ENCODE assay signal across 8 cellular contexts in the genomic region with DNA sequence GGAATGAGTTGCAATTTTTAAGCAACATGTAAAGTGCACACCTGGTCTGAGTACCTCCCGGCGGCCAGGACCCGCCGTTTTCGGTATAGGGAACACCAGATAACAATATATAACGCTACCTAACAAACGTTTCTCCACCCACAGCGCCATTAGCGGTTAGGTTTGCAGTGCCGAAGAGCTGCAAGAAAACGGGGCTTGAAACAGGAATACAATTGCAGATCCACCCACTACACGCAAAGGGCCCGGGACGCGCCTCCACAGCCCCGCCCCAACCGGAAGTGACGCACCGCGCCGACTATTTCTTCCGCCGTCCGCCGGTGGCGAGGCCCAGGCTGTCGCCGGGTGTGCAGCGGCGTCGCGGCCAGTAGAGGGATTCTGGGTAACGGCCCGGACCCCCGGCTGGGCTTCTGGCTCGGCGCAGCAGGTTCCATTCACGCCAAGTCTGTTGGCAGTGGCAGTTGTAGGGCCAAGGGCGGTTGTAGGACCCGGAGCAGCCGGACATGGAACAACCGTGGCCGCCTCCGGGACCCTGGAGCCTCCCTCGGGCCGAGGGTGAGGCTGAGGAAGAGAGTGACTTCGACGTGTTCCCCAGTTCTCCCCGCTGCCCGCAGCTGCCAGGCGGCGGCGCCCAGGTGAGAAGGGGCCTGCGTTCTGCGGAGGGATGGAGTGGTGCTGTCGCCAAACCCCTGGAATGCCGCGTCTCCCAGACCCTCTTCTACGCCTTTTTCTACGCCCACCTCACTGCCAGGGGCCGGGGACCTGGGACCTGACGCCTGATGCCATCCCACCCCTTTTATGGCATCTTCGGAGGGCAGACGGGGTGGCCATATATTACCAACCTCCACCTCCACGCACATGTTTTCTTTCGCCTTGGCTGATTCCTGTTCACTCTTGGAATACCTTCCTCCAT. TPM values are rescaled to one million over a fixed set of nuclear protein-coding genes. Genes with fewer than 3 reads are reported as not detected.
DNase-seq lines count a peak whose midpoint lies in the region; ATAC-seq, FAIRE-seq and TF ChIP-seq lines count a peak whose summit lies in the region.

A gene (plus strand): TSS at position 302 of the 910 bp plus-strand sequence. CDS start 199 bp downstream, at position 501.

- H3T11ph ChIP-seq in H9 (ENCODE audit: low read length) = no peak within 1 kb of the TSS

- H3K56ac ChIP-seq in H9 (ENCODE audit: insufficient read length, low read depth, low read length) = peak within 1 kb of the TSS; percentile 82

- H3K14ac ChIP-seq in H9 (ENCODE audit: insufficient read depth, low read length) = peak within 1 kb of the TSS; percentile 51

- H3K27ac ChIP-seq in H9 (ENCODE audit: insufficient read length, low read depth, low read length) (peak within 1 kb of the TSS; percentile 96), foreskin keratinocyte (peak within 1 kb of the TSS; percentile 91), neural progenitor cell (peak within 1 kb of the TSS; percentile 91), subcutaneous abdominal adipose tissue (ENCODE audit: low read depth, low read length) (peak within 1 kb of the TSS; percentile 97)

- no peak within 1 kb of the TSS for H4K8ac ChIP-seq in H9 (replicated peaks; ENCODE audit: insufficient read length, low read depth, low read length)

- peak within 1 kb of the TSS; percentile 93 for H3K4me2 ChIP-seq in H9 (ENCODE audit: insufficient read depth, insufficient read length, low read length)
- peak within 1 kb of the TSS; percentile 94 for H3K4me2 ChIP-seq in neural progenitor cell

- H3K4me1 ChIP-seq in H9 (ENCODE audit: insufficient read depth, low read length) (no peaks in the 10 kb centered on the region; the same call in 1 of the 2 replicates), foreskin keratinocyte (peaks cover 15% of the 10 kb centered on the region), neural progenitor cell (peaks cover 7% of the 10 kb centered on the region), subcutaneous abdominal adipose tissue (ENCODE audit: control insufficient read depth in 5 of 5, insufficient read depth in 5 of 5, low read length in 5 of 5) (peaks cover 4 to 29% (median 22%) of the 10 kb centered on the region in 5 donors)

- H3K79me2 ChIP-seq in H9 (ENCODE audit: insufficient read depth, low read length) = peaks cover 8% of the 10 kb centered on the region; the same call in 1 of the 2 replicates
- peaks cover 42% of the 10 kb centered on the region for H3K79me2 ChIP-seq in neural progenitor cell (ENCODE audit: low read depth)

- no peak within 1 kb of the TSS for H2BK20ac ChIP-seq in H9 (ENCODE audit: low read depth, low read length, poor library complexity, severe bottlenecking)

- peaks cover 19% of the 10 kb centered on the region for H3F3A ChIP-seq in neural progenitor cell (ENCODE audit: low read depth)

- peak within 1 kb of the TSS; percentile 78 for H2BK5ac ChIP-seq in H9 (ENCODE audit: insufficient read length, low read length)

- no peaks in the 10 kb centered on the region for H3K9me3 ChIP-seq in H9 (ENCODE audit: control insufficient read depth, low read depth, low read length)
- H3K9me3 ChIP-seq in MG63 = no peaks in the 10 kb centered on the region
- H3K9me3 ChIP-seq in neural progenitor cell (ENCODE audit: low read depth) = no peaks in the 10 kb centered on the region
- H3K9me3 ChIP-seq in subcutaneous abdominal adipose tissue (ENCODE audit: control insufficient read depth in 5 of 5, low read length in 5 of 5) = no peaks in the 10 kb centered on the region

- H3K4me3 Mint-ChIP-seq in H9 (no peak within 1 kb of the TSS), neural progenitor cell (no peak within 1 kb of the TSS)

- H2AK5ac ChIP-seq in H9 (ENCODE audit: insufficient read length, low read length) = no peak within 1 kb of the TSS

- TF ChIP-seq CTCF in H9 (conservative IDR thresholded peaks at IDR 0.05) = peak; percentile 68
- peak; percentile 65 for TF ChIP-seq CTCF in foreskin keratinocyte (conservative IDR thresholded peaks at IDR 0.05)
- TF ChIP-seq CTCF in neural progenitor cell (IDR thresholded peaks at IDR 0.05) = peak; percentile 65

- peak; percentile 97 for ATAC-seq in foreskin keratinocyte

- H3K36me3 Mint-ChIP-seq in H9 (ENCODE audit: insufficient read depth in 1 of 3, low read depth in 3 of 3) (no peaks in the 10 kb centered on the region; a peak in 1 of 7 replicates), neural progenitor cell (no peaks in the 10 kb centered on the region)

- H2BK12ac ChIP-seq in H9 (ENCODE audit: insufficient read length, low read depth, low read length) = no peak within 1 kb of the TSS

- H3K23ac ChIP-seq in H9 (ENCODE audit: insufficient read length, low read depth, low read length) = no peak within 1 kb of the TSS

- peak within 1 kb of the TSS; percentile 87 for H3K18ac ChIP-seq in H9 (ENCODE audit: insufficient read length, low read depth, low read length)

- no CpG with 5 or more reads among the region's 66 CpGs for WGBS in H9 (ENCODE audit: extremely low coverage, insufficient read length, low lambda C conversion rate)

- H3K4me3 ChIP-seq in MG63 (peak within 1 kb of the TSS; percentile 63), neural progenitor cell (peak within 1 kb of the TSS; percentile 80), subcutaneous abdominal adipose tissue (ENCODE audit: low read depth in 1 of 5, low read length in 5 of 5) (peak within 1 kb of the TSS; percentile 82 to 97 (median 92))

- no peak within 1 kb of the TSS for H2BK15ac ChIP-seq in H9 (ENCODE audit: low read depth, low read length)

- H3K36me3 ChIP-seq in MG63 (no peaks in the 10 kb centered on the region), neural progenitor cell (no peaks in the 10 kb centered on the region), subcutaneous abdominal adipose tissue (ENCODE audit: control insufficient read depth in 5 of 5, insufficient read depth in 5 of 5, low read length in 5 of 5) (no peaks in the 10 kb centered on the region)

- H3K27me3 Mint-ChIP-seq in H9 (ENCODE audit: low read depth) (no peaks in the 10 kb centered on the region; the same call in 1 of the 2 replicates), neural progenitor cell (ENCODE audit: insufficient read depth, low read depth) (no peaks in the 10 kb centered on the region)

- H4K91ac ChIP-seq in H9 (ENCODE audit: insufficient read length, low read depth, low read length) = no peak within 1 kb of the TSS

- peaks cover 9% of the 10 kb centered on the region for H3K23me2 ChIP-seq in H9 (ENCODE audit: insufficient read length, low read depth, low read length, poor library complexity, severe bottlenecking)

- H4K20me1 ChIP-seq in H9 (ENCODE audit: control insufficient read depth, insufficient read depth, insufficient read length) = no peaks in the 10 kb centered on the region
- H4K20me1 ChIP-seq in neural progenitor cell (ENCODE audit: low read depth) = peaks cover 7% of the 10 kb centered on the region

- DNase-seq in H9 (peak; percentile 97), MG63 (peak; percentile 89), SHP77 treated with DMSO at 0.1 percent for 48 hours (lab: John Stamatoyannopoulos, UW) (peak; percentile 65), activated gamma-delta T cell (lab: John Stamatoyannopoulos, UW) (peak; percentile 98), foreskin keratinocyte (peak; percentile 81 to 89), neural progenitor cell (ENCODE audit: low spot score) (peak; percentile 97)

- peak within 1 kb of the TSS; percentile 54 for H2BK120ac ChIP-seq in H9 (ENCODE audit: low read depth, low read length, poor library complexity, severe bottlenecking)

- peak; percentile 97 for FAIRE-seq in G401.6 (lab: Jason Lieb, UNC)

- H2AFZ ChIP-seq in H9 (ENCODE audit: low read length) = peak within 1 kb of the TSS; percentile 49
- H2AFZ ChIP-seq in neural progenitor cell (replicated peaks) = peak within 1 kb of the TSS; percentile 87

- peak within 1 kb of the TSS; percentile 89 for H3K9ac ChIP-seq in H9 (ENCODE audit: extremely low read depth, insufficient read length, low read length)
- H3K9ac ChIP-seq in neural progenitor cell = peak within 1 kb of the TSS; percentile 76
- peak within 1 kb of the TSS; percentile 93 to 96 (median 95) for H3K9ac ChIP-seq in subcutaneous abdominal adipose tissue (ENCODE audit: low read length in 5 of 5)

- H3K9me3 Mint-ChIP-seq in H9 = no peaks in the 10 kb centered on the region
- H3K9me3 Mint-ChIP-seq in neural progenitor cell = no peaks in the 10 kb centered on the region

- no peaks in the 10 kb centered on the region for H3K79me1 ChIP-seq in H9 (ENCODE audit: insufficient read depth, low read depth, low read length, poor library complexity, severe bottlenecking)

- no peak within 1 kb of the TSS for H3K27ac Mint-ChIP-seq in H9
- H3K27ac Mint-ChIP-seq in neural progenitor cell = no peak within 1 kb of the TSS

- H3K27me3 ChIP-seq in H9 (ENCODE audit: insufficient read depth, low read length) = no peaks in the 10 kb centered on the region
- H3K27me3 ChIP-seq in MG63 = no peaks in the 10 kb centered on the region
- H3K27me3 ChIP-seq in foreskin keratinocyte = no peaks in the 10 kb centered on the region
- H3K27me3 ChIP-seq in neural progenitor cell = no peaks in the 10 kb centered on the region
- no peaks in the 10 kb centered on the region for H3K27me3 ChIP-seq in subcutaneous abdominal adipose tissue (ENCODE audit: control insufficient read depth in 5 of 5, insufficient read depth in 4 of 5, low read length in 5 of 5)

- H4K5ac ChIP-seq in H9 (ENCODE audit: insufficient read length, low read depth, low read length) = peak within 1 kb of the TSS; percentile 4

- H3K4me1 Mint-ChIP-seq in H9 = 0 out of 4 replicates have a peak, but pooled peaks cover 0 to 2% of the 10 kb centered on the region in 2 experiments
- no peaks in the 10 kb centered on the region for H3K4me1 Mint-ChIP-seq in neural progenitor cell

- no peak within 1 kb of the TSS; the same call in 1 of the 2 replicates for H3K4ac ChIP-seq in H9 (ENCODE audit: low read depth, low read length)

RNA-seq across cellular contexts. Expression of the gene that starts here (rescaled TPM):
- total RNA-seq in H9 (2021) (17.6 and 19.0 TPM in 2 replicates), foreskin keratinocyte (15.1 and 15.3 TPM in 2 replicates), neural progenitor cell (ENCODE audit: low replicate concordance) (24.3 and 32.1 TPM in 2 replicates)
- 12.9 and 17.0 TPM in 2 replicates for total RNA-seq in MG63 (2014; rRNA removed; shearing (Covaris generic); ENCODE audit: low replicate concordance)
- 6.7 and 8.0 TPM in 2 replicates for polyA plus RNA-seq in foreskin keratinocyte

Comparison
In these comparisons a context has a peak if more than half of its experiments do, and no peak if none do; other contexts are left out.
1. Peak in every context shown above with its lines: DNase-seq, ATAC-seq, H3K4me3 ChIP-seq and H3K27ac ChIP-seq.